Comparison of ENCODE assay signal across 29 cellular contexts in genomic region chr19:4055209-4055552, GRCh38.
"Had no signal": no experiment of that assay in that cellular context is flagged by ENCODE, and none has a peak within 500 bp of the region (broad histone marks: within the 10 kb centered on the region; RNA-seq: fewer than 3 reads in every experiment).

No MANE protein-coding gene starts in this region.

- H2AFZ ChIP-seq: parathyroid adenoma had no signal

- H3K27ac Mint-ChIP-seq: activated CD4-positive, alpha-beta T cell treated with anti-CD3 and anti-CD28 coated beads for 36 hours; activated CD8-positive, alpha-beta memory T cell treated with anti-CD3 and anti-CD28 coated beads, Interleukin-2, amount 10 ng/mL, durations not matched to agents 7 days and 5 days; activated CD8-positive, alpha-beta T cell treated with anti-CD3 and anti-CD28 coated beads, Interleukin-2, amount 10 ng/mL, durations not matched to agents 7 days and 5 days; activated naive CD4-positive, alpha-beta T cell treated with anti-CD3 and anti-CD28 coated beads for 36 hours; activated naive CD8-positive, alpha-beta T cell treated with anti-CD3 and anti-CD28 coated beads, Interleukin-2, amount 10 ng/mL, durations not matched to agents 7 days and 5 days; T-helper 2 cell treated with Interferon-gamma antibody and Interleukin-4, amounts not matched to agents 5 μg/mL and 100 μg/mL, for 36 hours had no signal

- H3K9me3 Mint-ChIP-seq: activated naive CD8-positive, alpha-beta T cell treated with anti-CD3 and anti-CD28 coated beads, Interleukin-2, amount 10 ng/mL, durations not matched to agents 7 days and 5 days; neural crest cell; T-helper 2 cell treated with Interferon-gamma antibody and Interleukin-4, amounts not matched to agents 5 μg/mL and 100 μg/mL, for 36 hours had no signal

- H3K9me3 ChIP-seq: esophagus muscularis mucosa, heart right ventricle, lower lobe of right lung, mucosa of descending colon, psoas muscle, spleen, suprapubic skin, tibial nerve had no signal

- ATAC-seq: activated CD4-positive, alpha-beta T cell treated with anti-CD3 and anti-CD28 coated beads for 36 hours; activated CD8-positive, alpha-beta memory T cell treated with anti-CD3 and anti-CD28 coated beads, Interleukin-2, amount 10 ng/mL, durations not matched to agents 7 days and 5 days; activated CD8-positive, alpha-beta T cell treated with anti-CD3 and anti-CD28 coated beads, Interleukin-2, amount 10 ng/mL, durations not matched to agents 7 days and 5 days; foreskin keratinocyte; heart right ventricle; left lobe of liver; lower lobe of right lung; mucosa of descending colon; psoas muscle had no signal

- FAIRE-seq: astrocyte, urothelium cell line had no signal

- H3K27me3 ChIP-seq: brain microvascular endothelial cell, esophagus muscularis mucosa, foreskin keratinocyte, heart right ventricle, spleen, suprapubic skin, tibial nerve had no signal

- H3K27ac ChIP-seq: brain microvascular endothelial cell, coronary artery, foreskin keratinocyte, heart right ventricle, lower lobe of right lung, parathyroid adenoma, psoas muscle, suprapubic skin had no signal

- DNase-seq: activated CD4-positive, alpha-beta T cell treated with anti-CD3 and anti-CD28 coated beads for 36 hours; activated CD4-positive, CD25-positive, alpha-beta regulatory T cell; activated CD8-positive, alpha-beta memory T cell treated with anti-CD3 and anti-CD28 coated beads, Interleukin-2, amount 10 ng/mL, durations not matched to agents 7 days and 5 days; activated CD8-positive, alpha-beta T cell treated with anti-CD3 and anti-CD28 coated beads, Interleukin-2, amount 10 ng/mL, durations not matched to agents 7 days and 5 days; activated effector memory CD4-positive, alpha-beta T cell treated with Interleukin-2 at 50 U/mL for 16 hours; activated naive CD4-positive, alpha-beta T cell treated with anti-CD3 and anti-CD28 coated beads for 36 hours; activated naive CD8-positive, alpha-beta T cell treated with anti-CD3 and anti-CD28 coated beads, Interleukin-2, amount 10 ng/mL, durations not matched to agents 7 days and 5 days; brain microvascular endothelial cell; foreskin keratinocyte; heart right ventricle; kidney glomerular epithelial cell; mesendoderm; occipital lobe; psoas muscle; spleen; stimulated activated naive CD4-positive, alpha-beta T cell; T-helper 1 cell had no signal

- H3K9ac ChIP-seq: parathyroid adenoma had no signal

- H3K27me3 Mint-ChIP-seq: activated CD4-positive, alpha-beta T cell treated with anti-CD3 and anti-CD28 coated beads for 36 hours; activated CD8-positive, alpha-beta memory T cell treated with anti-CD3 and anti-CD28 coated beads, Interleukin-2, amount 10 ng/mL, durations not matched to agents 7 days and 5 days; activated naive CD8-positive, alpha-beta T cell treated with anti-CD3 and anti-CD28 coated beads, Interleukin-2, amount 10 ng/mL, durations not matched to agents 7 days and 5 days had no signal

- H3K4me3 Mint-ChIP-seq: activated CD4-positive, alpha-beta T cell treated with anti-CD3 and anti-CD28 coated beads for 36 hours; activated CD8-positive, alpha-beta memory T cell treated with anti-CD3 and anti-CD28 coated beads, Interleukin-2, amount 10 ng/mL, durations not matched to agents 7 days and 5 days; activated CD8-positive, alpha-beta T cell treated with anti-CD3 and anti-CD28 coated beads, Interleukin-2, amount 10 ng/mL, durations not matched to agents 7 days and 5 days; activated naive CD4-positive, alpha-beta T cell treated with anti-CD3 and anti-CD28 coated beads for 36 hours; activated naive CD8-positive, alpha-beta T cell treated with anti-CD3 and anti-CD28 coated beads, Interleukin-2, amount 10 ng/mL, durations not matched to agents 7 days and 5 days; neural crest cell; T-helper 2 cell treated with Interferon-gamma antibody and Interleukin-4, amounts not matched to agents 5 μg/mL and 100 μg/mL, for 36 hours had no signal

- H3K4me3 ChIP-seq: coronary artery, esophagus muscularis mucosa, heart right ventricle, lower lobe of right lung, mucosa of descending colon, psoas muscle, suprapubic skin, tibial nerve had no signal
